ENCODE assay signal across 15 cellular contexts in genomic region chr11:117037952-117038350, GRCh38.
A peak's percentile ranks its signal among the peaks of the same experiment; 100 is the strongest.
DNase-seq lines count a peak whose midpoint lies in the region; ATAC-seq and TF ChIP-seq lines count a peak whose summit lies in the region.
"Had no signal": no experiment of that assay in that cellular context is flagged by ENCODE, and none has a peak within 500 bp of the region (broad histone marks: within the 10 kb centered on the region; RNA-seq: fewer than 3 reads in every experiment).

No MANE protein-coding gene starts in this region.

- ATAC-seq in activated T-cell treated with anti-CD3 and anti-CD28 coated beads, Interleukin-2, amount 50 U/mL, for 72 hours (replicated peaks in 1 of 2): no peak
- peak; percentile 36 to 54 (median 39) for ATAC-seq in T-cell (replicated peaks in 1 of 4)
- ATAC-seq in stimulated activated naive B cell treated with anti-CD40 and anti-IgM and Interleukin-4, amounts not matched to agents 10 μg/mL and 1 μg/mL and 100 μg/mL, for 72 hours (replicated peaks): no peak

- CTCF ChIA-PET in T-cell (lab: Charles Lee): no interaction called here

- POLR2A ChIA-PET in T-cell (lab: Charles Lee): no interaction called here

- TF ChIP-seq CTCF in brain microvascular endothelial cell (IDR thresholded peaks at IDR 0.05; ENCODE audit: low read depth, low read length, missing control alignments): no peak

- peak overlapping the region; percentile 6 to 8 for H3K4me3 Mint-ChIP-seq in activated T-cell treated with anti-CD3 and anti-CD28 coated beads, Interleukin-2, amount 50 U/mL, for 72 hours
- peak overlapping the region in 2 of 3 donors; percentile 13 to 49 for H3K4me3 Mint-ChIP-seq in T-cell
- H3K4me3 Mint-ChIP-seq in stimulated activated naive B cell treated with anti-CD40 and anti-IgM and Interleukin-4, amounts not matched to agents 10 μg/mL and 1 μg/mL and 100 μg/mL, for 72 hours: peak overlapping the region in 1 of 2 donors; percentile 42

- in situ Hi-C loops in brain microvascular endothelial cell (cut with HindIII; ENCODE audit: low pct_ligation_motif_present, low sequenced_read_pairs): no loop called here

- H3K9me3 Mint-ChIP-seq in activated T-cell treated with anti-CD3 and anti-CD28 coated beads, Interleukin-2, amount 50 U/mL, for 72 hours: no peaks in the 10 kb centered on the region
- H3K9me3 Mint-ChIP-seq in T-cell: no peaks in the 10 kb centered on the region
- no peaks in the 10 kb centered on the region for H3K9me3 Mint-ChIP-seq in stimulated activated naive B cell treated with anti-CD40 and anti-IgM and Interleukin-4, amounts not matched to agents 10 μg/mL and 1 μg/mL and 100 μg/mL, for 72 hours

- no peak for DNase-seq in activated T-cell treated with anti-CD3 and anti-CD28 coated beads, Interleukin-2, amount 50 U/mL, for 72 hours
- DNase-seq in activated T-cell treated with anti-CD3 and anti-CD28 coated beads for 4 hours (no peak), T-cell (no peak), brain microvascular endothelial cell (no peak), AML-193 (lab: John Stamatoyannopoulos, UW) (no peak), NCI-H2196 treated with DMSO at 0.1 percent for 48 hours (lab: John Stamatoyannopoulos, UW; ENCODE audit: unreplicated experiment) (no peak)
- DNase-seq in effector memory CD4-positive, alpha-beta T cell: no peak
- no peak for DNase-seq in stimulated activated naive B cell treated with anti-CD40 and anti-IgM and Interleukin-4, amounts not matched to agents 10 μg/mL and 1 μg/mL and 100 μg/mL, for 72 hours
- DNase-seq: activated T-cell treated with anti-CD3 and anti-CD28 coated beads, Interleukin-2, amount 50 U/mL, for 48 hours; lower lobe of right lung; NCI-H1694 treated with DMSO at 0.1 percent for 48 hours; SHP77; spleen; transverse colon had no signal

- H3K36me3 ChIP-seq in effector memory CD4-positive, alpha-beta T cell (ENCODE audit: control insufficient read depth, insufficient read depth, low read length): no peaks in the 10 kb centered on the region
- no peaks in the 10 kb centered on the region for H3K36me3 ChIP-seq in brain microvascular endothelial cell (replicated peaks)
- H3K36me3 ChIP-seq: lower lobe of right lung, spleen, transverse colon had no signal

- H3K9me3 ChIP-seq in effector memory CD4-positive, alpha-beta T cell (ENCODE audit: control insufficient read depth, low read length): no peaks in the 10 kb centered on the region
- H3K9me3 ChIP-seq: lower lobe of right lung, spleen, transverse colon had no signal

- H3K27ac ChIP-seq in effector memory CD4-positive, alpha-beta T cell (ENCODE audit: insufficient read depth, low read length, poor library complexity, severe bottlenecking): peak overlapping the region; percentile 9
- H3K27ac ChIP-seq in brain microvascular endothelial cell: no peak overlapping the region
- H3K27ac ChIP-seq: lower lobe of right lung, transverse colon, VCaP had no signal

- H3K4me1 ChIP-seq in effector memory CD4-positive, alpha-beta T cell (ENCODE audit: control insufficient read depth, insufficient read depth, low read length, poor library complexity, severe bottlenecking): peaks cover 13% of the 10 kb centered on the region

- no peaks in the 10 kb centered on the region for H3K27me3 ChIP-seq in effector memory CD4-positive, alpha-beta T cell (replicated peaks; ENCODE audit: control insufficient read depth, insufficient read depth, low read length, poor library complexity, severe bottlenecking)
- no peaks in the 10 kb centered on the region for H3K27me3 ChIP-seq in brain microvascular endothelial cell (replicated peaks)
- H3K27me3 ChIP-seq: spleen, transverse colon had no signal

- peaks cover 0 to 1% of the 10 kb centered on the region in 2 donors for H3K36me3 Mint-ChIP-seq in activated T-cell treated with anti-CD3 and anti-CD28 coated beads, Interleukin-2, amount 50 U/mL, for 72 hours (ENCODE audit: insufficient read depth in 2 of 2)
- peaks cover 6% of the 10 kb centered on the region for H3K36me3 Mint-ChIP-seq in T-cell
- H3K36me3 Mint-ChIP-seq in stimulated activated naive B cell treated with anti-CD40 and anti-IgM and Interleukin-4, amounts not matched to agents 10 μg/mL and 1 μg/mL and 100 μg/mL, for 72 hours: peaks cover 1 to 4% of the 10 kb centered on the region in 2 donors

- no peaks in the 10 kb centered on the region for H3K27me3 Mint-ChIP-seq in activated T-cell treated with anti-CD3 and anti-CD28 coated beads, Interleukin-2, amount 50 U/mL, for 72 hours (ENCODE audit: low read depth)
- no peaks in the 10 kb centered on the region for H3K27me3 Mint-ChIP-seq in T-cell
- H3K27me3 Mint-ChIP-seq in stimulated activated naive B cell treated with anti-CD40 and anti-IgM and Interleukin-4, amounts not matched to agents 10 μg/mL and 1 μg/mL and 100 μg/mL, for 72 hours: no peaks in the 10 kb centered on the region

- H3K4me3 ChIP-seq in effector memory CD4-positive, alpha-beta T cell (ENCODE audit: insufficient read depth, low read depth, low read length, poor library complexity, severe bottlenecking): no peak overlapping the region
- H3K4me3 ChIP-seq in brain microvascular endothelial cell (ENCODE audit: low read depth, low read length): no peak overlapping the region
- H3K4me3 ChIP-seq: lower lobe of right lung, spleen, transverse colon had no signal

- H3K4me1 Mint-ChIP-seq in activated T-cell treated with anti-CD3 and anti-CD28 coated beads, Interleukin-2, amount 50 U/mL, for 72 hours (ENCODE audit: low read depth): peaks cover 67% of the 10 kb centered on the region
- peaks cover 72 to 80% (median 75%) of the 10 kb centered on the region in 3 donors for H3K4me1 Mint-ChIP-seq in T-cell
- H3K4me1 Mint-ChIP-seq in stimulated activated naive B cell treated with anti-CD40 and anti-IgM and Interleukin-4, amounts not matched to agents 10 μg/mL and 1 μg/mL and 100 μg/mL, for 72 hours: peaks cover 38 to 66% of the 10 kb centered on the region in 2 donors

- peak overlapping the region; percentile 7 for H3K27ac Mint-ChIP-seq in activated T-cell treated with anti-CD3 and anti-CD28 coated beads, Interleukin-2, amount 50 U/mL, for 72 hours
- peak overlapping the region; percentile 84 to 88 for H3K27ac Mint-ChIP-seq in T-cell
- H3K27ac Mint-ChIP-seq in stimulated activated naive B cell treated with anti-CD40 and anti-IgM and Interleukin-4, amounts not matched to agents 10 μg/mL and 1 μg/mL and 100 μg/mL, for 72 hours: peak overlapping the region; percentile 79

Comparison
In these comparisons a context has a peak if more than half of its experiments do, and no peak if none do; other contexts are left out.
1. ATAC-seq: peak in T-cell (4 of 4); none in activated T-cell treated with anti-CD3 and anti-CD28 coated beads, Interleukin-2, amount 50 U/mL, for 72 hours (0 of 2) and stimulated activated naive B cell treated with anti-CD40 and anti-IgM and Interleukin-4, amounts not matched to agents 10 μg/mL and 1 μg/mL and 100 μg/mL, for 72 hours (0 of 2).
2. H3K27ac Mint-ChIP-seq: peak in every context shown above with its lines; median percentile 86 in T-cell; 79 in stimulated activated naive B cell treated with anti-CD40 and anti-IgM and Interleukin-4, amounts not matched to agents 10 μg/mL and 1 μg/mL and 100 μg/mL, for 72 hours; 7 in activated T-cell treated with anti-CD3 and anti-CD28 coated beads, Interleukin-2, amount 50 U/mL, for 72 hours.